1 cellular context compared by ENCODE assay signal in genomic region chr1:222906271-222906739, GRCh38.
TF ChIP-seq lines count a peak whose summit lies in the region.

No MANE protein-coding gene starts in this region.

TF ChIP-seq in K562, 482 proteins besides CTCF, POLR2A, EP300 and RAD21 (continued from another document):
- TF ChIP-seq ZBTB12 (CRISPR knock-in tag; IDR thresholded peaks at IDR 0.05) (peak; percentile 42; the same call in 1 of the 2 replicates), ATF4 (CRISPR knock-in tag; IDR thresholded peaks at IDR 0.05) (peak; percentile 75), GTF2E2 (tag; IDR thresholded peaks at IDR 0.05) (0 out of 2 replicates have a peak, but pooled peaks have one; percentile 41), ZNF197 (CRISPR knock-in tag; IDR thresholded peaks at IDR 0.05; ENCODE audit: low read depth) (peak; percentile 97), TEAD2 (tag; IDR thresholded peaks at IDR 0.05) (peak; percentile 82), MAZ (CRISPR knock-in tag; conservative IDR thresholded peaks at IDR 0.05 in 1 of 2, IDR thresholded peaks at IDR 0.05 in 1 of 2) (peak in 1 of 2 experiments; percentile 56; a peak in 2 of 4 replicates), FOSL1 (tag; conservative IDR thresholded peaks at IDR 0.05) (peak; percentile 71; the same call in 1 of the 2 replicates), CLOCK (CRISPR knock-in tag; IDR thresholded peaks at IDR 0.05; ENCODE audit: borderline replicate concordance) (peak; percentile 55; the same call in 1 of the 2 replicates), HBP1 (CRISPR knock-in tag; IDR thresholded peaks at IDR 0.05) (peak; percentile 83; the same call in 1 of the 2 replicates), TEAD1 (CRISPR knock-in tag; IDR thresholded peaks at IDR 0.05) (peak in 1 of 2 experiments; percentile 95; a peak in 2 of 4 replicates), MEF2D (tag; conservative IDR thresholded peaks at IDR 0.05; ENCODE audit: low read depth) (peak; percentile 89), PYGO2 (tag; IDR thresholded peaks at IDR 0.05) (peak; percentile 94)
